In genomic region chr5:80245986-80246781, GRCh38 we compare ENCODE assay signal across 8 cellular contexts. TPM values are rescaled to one million over a fixed set of nuclear protein-coding genes. Genes with fewer than 3 reads are reported as not detected.
DNase-seq lines count a peak whose midpoint lies in the region; ATAC-seq and TF ChIP-seq lines count a peak whose summit lies in the region.

No MANE protein-coding gene starts in this region.

- no peaks in the 10 kb centered on the region for H3K36me3 ChIP-seq in fibroblast of lung (ENCODE audit: control insufficient read depth, insufficient read depth, low read length)
- peaks cover 14 to 20% of the 10 kb centered on the region in 2 experiments for H3K36me3 ChIP-seq in trophoblast cell (ENCODE audit: control insufficient read depth in 1 of 2, insufficient read depth in 2 of 2, low read length in 2 of 2)

- H3K4me1 ChIP-seq in fibroblast of lung (ENCODE audit: control insufficient read depth, extremely low read depth, insufficient read depth, low read length) (peaks cover 6% of the 10 kb centered on the region), trophoblast cell (ENCODE audit: control insufficient read depth in 1 of 2, insufficient read depth in 2 of 2, low read length in 2 of 2) (peaks cover 8% of the 10 kb centered on the region in 2 experiments)

- no peak overlapping the region for H4K91ac ChIP-seq in trophoblast cell (ENCODE audit: low read depth, low read length)

- H2AFZ ChIP-seq in fibroblast of lung (ENCODE audit: low read length) (no peak overlapping the region), trophoblast cell (ENCODE audit: insufficient read depth, low read length, poor library complexity) (no peak overlapping the region)

- no peak for ATAC-seq in stimulated activated naive B cell treated with anti-CD40 and anti-IgM and Interleukin-4, amounts not matched to agents 10 μg/mL and 1 μg/mL and 100 μg/mL, for 72 hours (replicated peaks)

- H3K14ac ChIP-seq in trophoblast cell (ENCODE audit: low read length): no peak overlapping the region

- H3K27me3 Mint-ChIP-seq in stimulated activated naive B cell treated with anti-CD40 and anti-IgM and Interleukin-4, amounts not matched to agents 10 μg/mL and 1 μg/mL and 100 μg/mL, for 72 hours: no peaks in the 10 kb centered on the region

- H3K27me3 ChIP-seq in fibroblast of lung (ENCODE audit: control insufficient read depth, insufficient read depth, low read length) (no peaks in the 10 kb centered on the region), trophoblast cell (ENCODE audit: insufficient read depth, low read length) (no peaks in the 10 kb centered on the region)

- H3K27ac ChIP-seq in fibroblast of lung (ENCODE audit: insufficient read depth, low read length) (peak overlapping the region; percentile 50), trophoblast cell (ENCODE audit: low read depth, low read length) (no peak overlapping the region)

- no peak overlapping the region for H3K18ac ChIP-seq in trophoblast cell (ENCODE audit: low read length)

- peak overlapping the region; percentile 76 for H3K4ac ChIP-seq in trophoblast cell (ENCODE audit: low read depth, low read length)

- H3K79me2 ChIP-seq in fibroblast of lung (ENCODE audit: control insufficient read depth, insufficient read depth, low read length) (no peaks in the 10 kb centered on the region), trophoblast cell (ENCODE audit: control insufficient read depth, insufficient read depth, low read length, poor library complexity) (peaks cover 9% of the 10 kb centered on the region)

- no peak overlapping the region for H4K8ac ChIP-seq in trophoblast cell (ENCODE audit: low read depth, low read length)

- WGBS in trophoblast cell (ENCODE audit: extremely low coverage, insufficient coverage, insufficient read length): no CpG with 5 or more reads among the region's 2 CpGs

- no peak overlapping the region for H2BK12ac ChIP-seq in trophoblast cell (ENCODE audit: low read length)

- no peak overlapping the region for H3K27ac Mint-ChIP-seq in stimulated activated naive B cell treated with anti-CD40 and anti-IgM and Interleukin-4, amounts not matched to agents 10 μg/mL and 1 μg/mL and 100 μg/mL, for 72 hours

- H3K4me1 Mint-ChIP-seq in stimulated activated naive B cell treated with anti-CD40 and anti-IgM and Interleukin-4, amounts not matched to agents 10 μg/mL and 1 μg/mL and 100 μg/mL, for 72 hours: peaks cover 34 to 59% of the 10 kb centered on the region in 2 donors

- H3K79me1 ChIP-seq in trophoblast cell (ENCODE audit: low read length): peaks cover 2% of the 10 kb centered on the region

- TF ChIP-seq CTCF in fibroblast of lung (conservative IDR thresholded peaks at IDR 0.05 in 1 of 2, IDR thresholded peaks at IDR 0.05 in 1 of 2; ENCODE audit: low read depth in 1 of 2, low read length in 2 of 2): no peak

- H2BK120ac ChIP-seq in trophoblast cell (ENCODE audit: insufficient read depth, low read length, poor library complexity): no peak overlapping the region

- H4K12ac ChIP-seq in trophoblast cell (ENCODE audit: low read depth, low read length): no peak overlapping the region

- no peaks in the 10 kb centered on the region for H4K20me1 ChIP-seq in fibroblast of lung (ENCODE audit: control insufficient read depth, extremely low read depth, insufficient read depth, low read length)

- H3K4me2 ChIP-seq in fibroblast of lung (ENCODE audit: extremely low read depth, insufficient read depth, low read length) (peak overlapping the region; percentile 75), trophoblast cell (ENCODE audit: low read length) (no peak overlapping the region)

- H3K36me3 Mint-ChIP-seq in stimulated activated naive B cell treated with anti-CD40 and anti-IgM and Interleukin-4, amounts not matched to agents 10 μg/mL and 1 μg/mL and 100 μg/mL, for 72 hours: peaks cover 24 to 28% of the 10 kb centered on the region in 2 donors

- DNase-seq in HCEC 1CT (peak; percentile 26), SW480 (ENCODE audit: low spot score) (peak; percentile 91), fibroblast of lung (ENCODE audit: low read depth in 2 of 2) (peak; percentile 74 to 82), trophoblast cell (peak in 1 of 2 donors; percentile 18), GDM1 (lab: John Stamatoyannopoulos, UW) (no peak), NCI-H2107 treated with DMSO at 0.1 percent for 48 hours (lab: John Stamatoyannopoulos, UW; ENCODE audit: unreplicated experiment) (no peak), NCI-H2029 (lab: John Stamatoyannopoulos, UW) (no peak)
- DNase-seq in stimulated activated naive B cell treated with anti-CD40 and anti-IgM and Interleukin-4, amounts not matched to agents 10 μg/mL and 1 μg/mL and 100 μg/mL, for 72 hours: no peak

- no peak overlapping the region for H2AK5ac ChIP-seq in trophoblast cell (ENCODE audit: low read length)

- peak overlapping the region in 1 of 2 donors; percentile 8 for H3K4me3 Mint-ChIP-seq in stimulated activated naive B cell treated with anti-CD40 and anti-IgM and Interleukin-4, amounts not matched to agents 10 μg/mL and 1 μg/mL and 100 μg/mL, for 72 hours

- H3K9ac ChIP-seq in fibroblast of lung (ENCODE audit: insufficient read depth, low read length) (no peak overlapping the region), trophoblast cell (ENCODE audit: low read length) (no peak overlapping the region)

- H2BK5ac ChIP-seq in trophoblast cell (ENCODE audit: low read depth, low read length, poor library complexity): no peak overlapping the region

- no peaks in the 10 kb centered on the region for H3K9me3 ChIP-seq in fibroblast of lung (ENCODE audit: control insufficient read depth, insufficient read depth, low read depth, low read length)
- H3K9me3 ChIP-seq in trophoblast cell (ENCODE audit: insufficient read depth, low read depth, low read length): peaks cover 3% of the 10 kb centered on the region

- peaks cover 7 to 8% of the 10 kb centered on the region in 2 donors for H3K9me3 Mint-ChIP-seq in stimulated activated naive B cell treated with anti-CD40 and anti-IgM and Interleukin-4, amounts not matched to agents 10 μg/mL and 1 μg/mL and 100 μg/mL, for 72 hours

- no peak overlapping the region for H3K23ac ChIP-seq in trophoblast cell (ENCODE audit: low read length)

- H3K4me3 ChIP-seq in fibroblast of lung (replicated peaks in 1 of 4; ENCODE audit: control extremely low read depth in 1 of 4, insufficient read depth in 1 of 4, low read depth in 3 of 4, low read length in 4 of 4) (peak overlapping the region in 3 of 4 experiments; percentile 6 to 24 (median 9)), trophoblast cell (ENCODE audit: low read depth, low read length) (no peak overlapping the region)

RNA-seq across cellular contexts. Expression of gene SERINC5, which starts 9.7 kb away (rescaled TPM):
- 10.9 and 11.3 TPM in 2 replicates for total RNA-seq in fibroblast of lung
- 8.9 and 9.5 TPM in 2 replicates for polyA plus RNA-seq in fibroblast of lung
- polyA plus RNA-seq in fibroblast of lung (2012): 4.2 and 4.9 TPM in 2 replicates
- 12.2 and 13.5 TPM in 2 replicates for polyA minus RNA-seq in fibroblast of lung (ENCODE audit: low replicate concordance)
- polyA plus RNA-seq in trophoblast cell (2013): 106 and 110 TPM in 2 replicates

Comparison
In these comparisons a context has a peak if more than half of its experiments do, and no peak if none do; other contexts are left out.
1. DNase-seq: peak in HCEC 1CT (single experiment), SW480 (single experiment) and fibroblast of lung (2 of 2); none in GDM1 (single experiment), NCI-H2107 treated with DMSO at 0.1 percent for 48 hours (single experiment), NCI-H2029 (single experiment) and stimulated activated naive B cell treated with anti-CD40 and anti-IgM and Interleukin-4, amounts not matched to agents 10 μg/mL and 1 μg/mL and 100 μg/mL, for 72 hours (single experiment).